1 cellular context compared by ENCODE assay signal in genomic region chr6:43386492-43386891, GRCh38.
TF ChIP-seq lines count a peak whose summit lies in the region.

No MANE protein-coding gene starts in this region.

TF ChIP-seq in SK-N-SH treated with all-trans-retinoic acid at 6 μM for 48 hours, 23 proteins besides CTCF, POLR2A, EP300 and RAD21 (continued from another document):
- TF ChIP-seq POU6F1 (CRISPR knock-in tag; IDR thresholded peaks at IDR 0.05; ENCODE audit: borderline replicate concordance, low read depth) (no peak), PATZ1 (CRISPR knock-in tag; IDR thresholded peaks at IDR 0.05; ENCODE audit: borderline replicate concordance) (no peak), GLIS3 (CRISPR knock-in tag; IDR thresholded peaks at IDR 0.05) (no peak), BACH2 (CRISPR knock-in tag; IDR thresholded peaks at IDR 0.05; ENCODE audit: borderline replicate concordance) (no peak), ZFP3 (CRISPR knock-in tag; IDR thresholded peaks at IDR 0.05) (no peak)
